Comparison of ENCODE assay signal across 13 cellular contexts in genomic region chr2:223414646-223415045, GRCh38.
DNase-seq lines count a peak whose midpoint lies in the region; ATAC-seq and TF ChIP-seq lines count a peak whose summit lies in the region.
"Had no signal": no experiment of that assay in that cellular context is flagged by ENCODE, and none has a peak within 500 bp of the region (broad histone marks: within the 10 kb centered on the region; RNA-seq: fewer than 3 reads in every experiment).

No MANE protein-coding gene starts in this region.

- no peak for TF ChIP-seq CTCF in chondrocyte (IDR thresholded peaks at IDR 0.05)
- no peak for TF ChIP-seq CTCF in right atrium auricular region (IDR thresholded peaks at IDR 0.05)
- TF ChIP-seq CTCF in sigmoid colon (IDR thresholded peaks at IDR 0.05): no peak

- H3K36me3 ChIP-seq in right atrium auricular region (no peaks in the 10 kb centered on the region), sigmoid colon (no peaks in the 10 kb centered on the region)
- H3K36me3 ChIP-seq: BE2C had no signal

- TF ChIP-seq EP300 in sigmoid colon (IDR thresholded peaks at IDR 0.05): no peak

- peak; percentile 85 for DNase-seq in AG20443 (ENCODE audit: low spot score)
- DNase-seq in chondrocyte (ENCODE audit: low spot score): no peak
- peak; percentile 71 for DNase-seq in right atrium auricular region (ENCODE audit: low spot score)
- peak; percentile 68 for DNase-seq in sigmoid colon
- no peak for DNase-seq in activated effector memory CD4-positive, alpha-beta T cell treated with Interleukin-2 at 50 U/mL for 16 hours
- no peak for DNase-seq in activated T-helper 2 cell treated with anti-CD3 and anti-CD28 coated beads, Interferon-gamma antibody, Interleukin-2, Interleukin-4, amounts not matched to agents 10 μg/mL and 5 μg/mL and 100 μg/mL, durations not matched to agents 14 hours and 24 hours and 36 hours (ENCODE audit: low spot score)
- DNase-seq: activated CD4-positive, alpha-beta memory T cell treated with anti-CD3 and anti-CD28 coated beads for 36 hours; BE2C; NCI-H1417; NCI-H524; stimulated activated CD4-positive, alpha-beta T cell treated with anti-CD3 and anti-CD28 coated beads, Interleukin-15, amount 100 ng/mL, for 24 hours had no signal

- H3K27ac ChIP-seq in right atrium auricular region (peak overlapping the region in 1 of 2 donors; percentile 45), sigmoid colon (peak overlapping the region in 2 of 4 donors; percentile 8 to 46)

- no peaks in the 10 kb centered on the region for H3K36me3 Mint-ChIP-seq in chondrocyte (ENCODE audit: low read depth)
- no peaks in the 10 kb centered on the region for H3K36me3 Mint-ChIP-seq in activated T-helper 2 cell treated with anti-CD3 and anti-CD28 coated beads, Interferon-gamma antibody, Interleukin-2, Interleukin-4, amounts not matched to agents 10 μg/mL and 5 μg/mL and 100 μg/mL, durations not matched to agents 14 hours and 24 hours and 36 hours (ENCODE audit: low read depth)
- H3K36me3 Mint-ChIP-seq: activated CD4-positive, alpha-beta memory T cell treated with anti-CD3 and anti-CD28 coated beads for 36 hours had no signal

- ATAC-seq in GM19452 (IDR thresholded peaks at IDR 0.05; ENCODE audit: unreplicated experiment): no peak
- no peak for ATAC-seq in GM18519 (IDR thresholded peaks at IDR 0.05; ENCODE audit: low FRiP score, unreplicated experiment)

- no peak for TF ChIP-seq POLR2A in sigmoid colon (IDR thresholded peaks at IDR 0.05)

- H3K4me3 ChIP-seq in right atrium auricular region (no peak overlapping the region), sigmoid colon (no peak overlapping the region)

- 82 to 92% methylated on average over 2 of the region's 2 CpGs for WGBS in sigmoid colon, 2 donors

- H3K4me3 Mint-ChIP-seq in chondrocyte (ENCODE audit: unreplicated experiment): no peak overlapping the region
- no peak overlapping the region for H3K4me3 Mint-ChIP-seq in activated T-helper 2 cell treated with anti-CD3 and anti-CD28 coated beads, Interferon-gamma antibody, Interleukin-2, Interleukin-4, amounts not matched to agents 10 μg/mL and 5 μg/mL and 100 μg/mL, durations not matched to agents 14 hours and 24 hours and 36 hours (ENCODE audit: low read depth)
- H3K4me3 Mint-ChIP-seq: activated CD4-positive, alpha-beta memory T cell treated with anti-CD3 and anti-CD28 coated beads for 36 hours had no signal

- peak overlapping the region; percentile 5 for H3K27ac Mint-ChIP-seq in chondrocyte (ENCODE audit: unreplicated experiment)
- no peak overlapping the region for H3K27ac Mint-ChIP-seq in activated T-helper 2 cell treated with anti-CD3 and anti-CD28 coated beads, Interferon-gamma antibody, Interleukin-2, Interleukin-4, amounts not matched to agents 10 μg/mL and 5 μg/mL and 100 μg/mL, durations not matched to agents 14 hours and 24 hours and 36 hours
- H3K27ac Mint-ChIP-seq: activated CD4-positive, alpha-beta memory T cell treated with anti-CD3 and anti-CD28 coated beads for 36 hours had no signal

- H3K9me3 ChIP-seq in right atrium auricular region (no peaks in the 10 kb centered on the region), sigmoid colon (no peaks in the 10 kb centered on the region)
- H3K9me3 ChIP-seq: BE2C had no signal

- intact Hi-C loops in sigmoid colon (cut with DNase I): no loop called here
- intact Hi-C loops in activated T-helper 2 cell treated with anti-CD3 and anti-CD28 coated beads, Interferon-gamma antibody, Interleukin-2, Interleukin-4, amounts not matched to agents 10 μg/mL and 5 μg/mL and 100 μg/mL, durations not matched to agents 14 hours and 24 hours and 36 hours (cut with micrococcal nuclease): no loop called here

- H3K4me1 Mint-ChIP-seq in chondrocyte (ENCODE audit: low read depth): peaks cover 27% of the 10 kb centered on the region
- no peaks in the 10 kb centered on the region for H3K4me1 Mint-ChIP-seq in activated T-helper 2 cell treated with anti-CD3 and anti-CD28 coated beads, Interferon-gamma antibody, Interleukin-2, Interleukin-4, amounts not matched to agents 10 μg/mL and 5 μg/mL and 100 μg/mL, durations not matched to agents 14 hours and 24 hours and 36 hours (ENCODE audit: low read depth)

- no peaks in the 10 kb centered on the region for H3K9me3 Mint-ChIP-seq in chondrocyte (ENCODE audit: low read depth)
- H3K9me3 Mint-ChIP-seq in activated T-helper 2 cell treated with anti-CD3 and anti-CD28 coated beads, Interferon-gamma antibody, Interleukin-2, Interleukin-4, amounts not matched to agents 10 μg/mL and 5 μg/mL and 100 μg/mL, durations not matched to agents 14 hours and 24 hours and 36 hours: no peaks in the 10 kb centered on the region
- H3K9me3 Mint-ChIP-seq: activated CD4-positive, alpha-beta memory T cell treated with anti-CD3 and anti-CD28 coated beads for 36 hours had no signal

- H3K27me3 ChIP-seq in right atrium auricular region: no peaks in the 10 kb centered on the region
- H3K27me3 ChIP-seq in sigmoid colon: no peaks in the 10 kb centered on the region
- H3K27me3 ChIP-seq: BE2C had no signal

- H3K4me1 ChIP-seq in right atrium auricular region: no peaks in the 10 kb centered on the region
- H3K4me1 ChIP-seq in sigmoid colon: peaks cover 0 to 35% (median 19%) of the 10 kb centered on the region in 4 donors
- H3K4me1 ChIP-seq: BE2C had no signal

- H3K27me3 Mint-ChIP-seq in chondrocyte (ENCODE audit: low read depth): no peaks in the 10 kb centered on the region
- no peaks in the 10 kb centered on the region for H3K27me3 Mint-ChIP-seq in activated T-helper 2 cell treated with anti-CD3 and anti-CD28 coated beads, Interferon-gamma antibody, Interleukin-2, Interleukin-4, amounts not matched to agents 10 μg/mL and 5 μg/mL and 100 μg/mL, durations not matched to agents 14 hours and 24 hours and 36 hours (ENCODE audit: low read depth)
- H3K27me3 Mint-ChIP-seq: activated CD4-positive, alpha-beta memory T cell treated with anti-CD3 and anti-CD28 coated beads for 36 hours had no signal

Comparison
In these comparisons a context has a peak if more than half of its experiments do, and no peak if none do; other contexts are left out.
1. DNase-seq: peak in AG20443 (single experiment), right atrium auricular region (single experiment) and sigmoid colon (single experiment); none in chondrocyte (single experiment), activated effector memory CD4-positive, alpha-beta T cell treated with Interleukin-2 at 50 U/mL for 16 hours (single experiment) and activated T-helper 2 cell treated with anti-CD3 and anti-CD28 coated beads, Interferon-gamma antibody, Interleukin-2, Interleukin-4, amounts not matched to agents 10 μg/mL and 5 μg/mL and 100 μg/mL, durations not matched to agents 14 hours and 24 hours and 36 hours (single experiment).